In the genomic region with DNA sequence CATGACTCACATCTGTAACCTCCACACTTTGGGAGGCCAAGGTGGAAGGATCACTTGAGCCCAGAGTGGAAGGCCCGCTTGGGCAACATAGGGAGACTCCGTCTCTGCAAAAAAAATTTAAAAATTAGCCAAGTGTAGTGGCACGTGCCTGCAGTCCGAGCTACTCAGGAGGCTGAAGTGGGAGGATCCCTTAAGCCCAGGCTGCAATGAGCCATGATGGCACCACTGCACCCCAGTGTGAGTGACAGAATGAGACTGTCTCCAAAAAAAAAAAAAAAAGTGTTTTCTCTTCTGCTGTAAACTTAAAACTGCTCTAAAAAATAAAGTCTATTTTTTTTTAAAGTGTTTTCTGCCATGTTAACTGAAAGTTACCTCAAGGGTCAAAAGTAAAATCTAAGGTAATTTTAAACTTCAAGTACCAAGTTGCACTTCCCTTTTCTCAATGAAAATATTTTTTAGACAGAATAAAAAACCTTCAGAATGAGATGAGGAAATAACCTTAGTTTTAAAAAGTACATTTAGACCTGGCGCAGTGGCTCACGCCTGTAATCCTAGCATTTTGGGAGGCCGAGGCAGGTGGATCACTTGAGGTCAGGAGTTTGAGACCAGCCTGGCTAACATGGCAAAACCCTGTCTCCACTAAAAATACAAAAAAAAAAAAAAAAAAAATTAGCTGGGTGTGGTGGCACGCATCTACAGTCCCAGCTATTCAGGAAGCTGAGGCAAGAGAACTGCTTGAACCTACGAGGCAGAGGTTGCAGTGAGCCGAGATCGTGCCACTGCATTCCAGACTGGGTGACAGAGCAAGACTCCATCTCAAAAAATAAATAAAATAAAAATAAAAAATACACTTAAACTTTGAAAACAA, we compare ENCODE assay signal across 8 cellular contexts. TPM values are rescaled to one million over a fixed set of nuclear protein-coding genes. Genes with fewer than 3 reads are reported as not detected.
A peak's percentile ranks its signal among the peaks of the same experiment; 100 is the strongest.
DNase-seq lines count a peak whose midpoint lies in the region; ATAC-seq, FAIRE-seq and TF ChIP-seq lines count a peak whose summit lies in the region.
"Not testable (repeated sequence)": the region's sequence is repeated elsewhere in the genome, so short reads cannot be mapped to it uniquely, and the experiment has no call there.

No MANE protein-coding gene starts in this region.

- CTCF ChIA-PET in activated B cell treated with CpG ODN at 0.5 μM for 24 hours (lab: Charles Lee): interaction anchor here (1.1 to 2.0 kb wide), 4 partner anchors 17 to 59 kb away, joined by 3 to 7 read pairs (median 4); no protein-coding TSS in a partner anchor

- H3K36me3 ChIP-seq in Karpas-422 (ENCODE audit: insufficient read depth, low read length): peaks cover 64% of the 10 kb centered on the region

- ATAC-seq in GM18873 (IDR thresholded peaks at IDR 0.05; ENCODE audit: low FRiP score, unreplicated experiment) (peak; percentile 82), GM19467 (IDR thresholded peaks at IDR 0.05; ENCODE audit: unreplicated experiment) (peak; percentile 92), GM21786 (IDR thresholded peaks at IDR 0.05; ENCODE audit: unreplicated experiment) (peak; percentile 86), HG02970 (IDR thresholded peaks at IDR 0.05; ENCODE audit: low FRiP score, unreplicated experiment) (peak; percentile 68), HG03280 (IDR thresholded peaks at IDR 0.05; ENCODE audit: unreplicated experiment) (peak; percentile 82), activated B cell treated with CpG ODN at 0.5 μM for 24 hours (ENCODE audit: low read depth) (peak; percentile 84)

- not testable (repeated sequence) for H3K27me3 ChIP-seq in Karpas-422 (ENCODE audit: low read length)

- POLR2A ChIA-PET in activated B cell treated with CpG ODN at 0.5 μM for 24 hours (lab: Charles Lee): interaction anchor here (0.6 to 3.3 kb wide), 12 partner anchors 11 to 104 kb away, joined by 3 to 59 read pairs (median 6); a partner anchor contains a TSS

- not testable (repeated sequence) for TF ChIP-seq CTCF in activated B cell treated with CpG ODN at 0.5 μM for 24 hours (IDR thresholded peaks at IDR 0.05)

- peaks cover 49% of the 10 kb centered on the region for H3K79me2 ChIP-seq in Karpas-422 (ENCODE audit: low read length)

- peak overlapping the region; percentile 56; the same call in 1 of the 2 replicates for H3K9ac ChIP-seq in Karpas-422 (ENCODE audit: low read length)

- peak overlapping the region; percentile 56 for H3K4me3 Mint-ChIP-seq in activated B cell treated with CpG ODN at 0.5 μM for 24 hours

- not testable (repeated sequence) for H3K4me3 ChIP-seq in Karpas-422 (ENCODE audit: low read length)

- not testable (repeated sequence) for H2AFZ ChIP-seq in Karpas-422 (ENCODE audit: low read length)

- FAIRE-seq in GM12892 (lab: Jason Lieb, UNC): peak; percentile 64

- H3K9me3 ChIP-seq in Karpas-422 (ENCODE audit: low read length): not testable (repeated sequence)

- not testable (repeated sequence) for H3K9me3 Mint-ChIP-seq in activated B cell treated with CpG ODN at 0.5 μM for 24 hours

- H3K4me1 ChIP-seq in Karpas-422 (ENCODE audit: low read length): peaks cover 29% of the 10 kb centered on the region

- peak overlapping the region; percentile 71 for H3K4me2 ChIP-seq in Karpas-422 (ENCODE audit: low read depth, low read length, poor library complexity, severe bottlenecking)

- H3K27ac Mint-ChIP-seq in activated B cell treated with CpG ODN at 0.5 μM for 24 hours: peak overlapping the region; percentile 91

- not testable (repeated sequence) for DNase-seq in GM12892 (ENCODE audit: insufficient read length)
- DNase-seq in Karpas-422 (peak; percentile 62), activated B cell treated with CpG ODN at 0.5 μM for 24 hours (peak; percentile 23)

- not testable (repeated sequence) for H3K9me2 ChIP-seq in Karpas-422 (replicated peaks; ENCODE audit: insufficient read depth, low read length)

- H3K4me1 Mint-ChIP-seq in activated B cell treated with CpG ODN at 0.5 μM for 24 hours: peaks cover 26% of the 10 kb centered on the region

- H3K27me3 Mint-ChIP-seq in activated B cell treated with CpG ODN at 0.5 μM for 24 hours: not testable (repeated sequence)

- H3K27ac ChIP-seq in Karpas-422 (ENCODE audit: low read length): peak overlapping the region; percentile 85

- TF ChIP-seq POLR2A in GM12892 (IDR thresholded peaks at IDR 0.05; ENCODE audit: low read depth, low read length): not testable (repeated sequence)

- not testable (repeated sequence) for H4K20me1 ChIP-seq in Karpas-422 (ENCODE audit: insufficient read depth, low read depth, low read length)

- peaks cover 38% of the 10 kb centered on the region for H3K36me3 Mint-ChIP-seq in activated B cell treated with CpG ODN at 0.5 μM for 24 hours (ENCODE audit: low read depth)

- intact Hi-C loops in activated B cell treated with CpG ODN at 0.5 μM for 24 hours (cut with micrococcal nuclease): loop anchor here (1.0 kb wide), 4 partner anchors 31 to 84 kb away; a partner anchor contains a TSS

RNA-seq across cellular contexts. Expression of a gene that starts 30.5 kb away (rescaled TPM):
- 9.7 TPM for polyA plus RNA-seq in GM12892 (2012; ENCODE audit: missing spikeins)
- 31.8 and 53.3 TPM in 2 replicates for total RNA-seq in Karpas-422 (2014; rRNA removed; shearing (Covaris generic); ENCODE audit: low replicate concordance)
- 25.2 and 25.3 TPM in 2 replicates for total RNA-seq in activated B cell treated with CpG ODN at 0.5 μM for 24 hours

RNA-seq across cellular contexts. Expression of a gene that starts 59.7 kb away (rescaled TPM):
- polyA plus RNA-seq in GM12892 (2012; ENCODE audit: missing spikeins): 127 TPM
- 147 and 288 TPM in 2 replicates for total RNA-seq in Karpas-422 (2014; rRNA removed; shearing (Covaris generic); ENCODE audit: low replicate concordance)
- total RNA-seq in activated B cell treated with CpG ODN at 0.5 μM for 24 hours: 193 and 214 TPM in 2 replicates
